ENCODE assay signal across 16 cellular contexts in the genomic region with DNA sequence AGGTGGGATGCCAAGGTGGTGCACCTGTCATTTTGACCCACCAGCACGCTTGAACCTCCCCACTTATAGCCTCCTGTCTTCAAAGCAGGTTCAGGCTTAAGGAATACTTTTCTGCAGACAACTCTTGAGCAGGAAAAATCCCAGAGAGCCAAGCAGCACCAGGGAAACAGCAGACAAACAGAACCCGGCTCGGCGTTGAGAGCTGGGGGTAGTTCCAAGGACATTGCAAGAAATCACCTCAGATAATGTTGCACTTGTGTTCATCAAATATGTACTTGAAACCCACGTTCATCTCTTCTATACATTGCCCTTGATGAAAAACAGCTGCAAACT.
A peak's percentile ranks its signal among the peaks of the same experiment; 100 is the strongest.
DNase-seq lines count a peak whose midpoint lies in the region; ATAC-seq, FAIRE-seq and TF ChIP-seq lines count a peak whose summit lies in the region.
"Had no signal": no experiment of that assay in that cellular context is flagged by ENCODE, and none has a peak within 500 bp of the region (broad histone marks: within the 10 kb centered on the region; RNA-seq: fewer than 3 reads in every experiment).

No MANE protein-coding gene starts in this region.

- H3K9me2 ChIP-seq in hepatocyte (replicated peaks; ENCODE audit: insufficient read depth) = no peaks in the 10 kb centered on the region

- H3K4me1 ChIP-seq in astrocyte (ENCODE audit: insufficient read depth, low read length) (peaks cover 31% of the 10 kb centered on the region), hepatocyte (ENCODE audit: insufficient read depth) (peaks cover 21% of the 10 kb centered on the region), suprapubic skin (peaks cover 34% of the 10 kb centered on the region)

- H3K27me3 Mint-ChIP-seq in HFFc6 (ENCODE audit: insufficient read depth) (no peaks in the 10 kb centered on the region), astrocyte (ENCODE audit: low read depth, unreplicated experiment) (no peaks in the 10 kb centered on the region)
- peaks cover 7 to 14% of the 10 kb centered on the region in 2 donors for H3K27me3 Mint-ChIP-seq in natural killer cell treated with Interleukin-12 subunit alpha and Interleukin-12 subunit beta and Interleukin-15 and Interleukin-18, amount 100 ng/mL, for 72 hours
- H3K27me3 Mint-ChIP-seq: activated CD4-positive, alpha-beta T cell treated with anti-CD3 and anti-CD28 coated beads for 36 hours had no signal

- DNase-seq in HFFc6 = no peak
- DNase-seq in astrocyte (ENCODE audit: low read depth) = no peak
- DNase-seq in hepatocyte (ENCODE audit: low spot score) = no peak
- no peak for DNase-seq in suprapubic skin (ENCODE audit: low spot score in 2 of 2)
- no peak for DNase-seq in natural killer cell treated with Interleukin-12 subunit alpha and Interleukin-12 subunit beta and Interleukin-15 and Interleukin-18, amount 100 ng/mL, for 72 hours (ENCODE audit: low spot score)
- no peak for DNase-seq in H7
- no peak for DNase-seq in GM10266 (ENCODE audit: extremely low spot score)
- DNase-seq: activated CD4-positive, alpha-beta T cell treated with anti-CD3 and anti-CD28 coated beads for 36 hours; activated T-cell treated with anti-CD3 and anti-CD28 coated beads, Interleukin-2, amount 50 U/mL, for 48 hours; DMS 273 treated with DMSO at 0.1 percent for 48 hours; Karpas-422; NCI-H1930; NK-92 treated with Interleukin-12 subunit alpha and Interleukin-12 subunit beta, amount 100 ng/mL, for 24 hours; retina; substantia nigra had no signal

- no peak overlapping the region for H2AFZ ChIP-seq in astrocyte (ENCODE audit: low read depth, low read length)
- H2AFZ ChIP-seq in hepatocyte = no peak overlapping the region

- H3K36me3 Mint-ChIP-seq in HFFc6 (ENCODE audit: low read depth) (peaks cover 10% of the 10 kb centered on the region), astrocyte (ENCODE audit: low read depth, unreplicated experiment) (no peaks in the 10 kb centered on the region)
- no peaks in the 10 kb centered on the region for H3K36me3 Mint-ChIP-seq in natural killer cell treated with Interleukin-12 subunit alpha and Interleukin-12 subunit beta and Interleukin-15 and Interleukin-18, amount 100 ng/mL, for 72 hours

- H3K79me2 ChIP-seq in astrocyte (ENCODE audit: insufficient read depth, low read length) = no peaks in the 10 kb centered on the region
- no peaks in the 10 kb centered on the region for H3K79me2 ChIP-seq in hepatocyte

- peak overlapping the region; percentile 74 for H3K9ac ChIP-seq in astrocyte (ENCODE audit: low read length)

- H3K27ac Mint-ChIP-seq in HFFc6 (peak overlapping the region; percentile 90), astrocyte (ENCODE audit: unreplicated experiment) (peak overlapping the region; percentile 41)
- no peak overlapping the region for H3K27ac Mint-ChIP-seq in natural killer cell treated with Interleukin-12 subunit alpha and Interleukin-12 subunit beta and Interleukin-15 and Interleukin-18, amount 100 ng/mL, for 72 hours
- H3K27ac Mint-ChIP-seq: activated CD4-positive, alpha-beta T cell treated with anti-CD3 and anti-CD28 coated beads for 36 hours had no signal

- peak overlapping the region; percentile 91 for H3K27ac ChIP-seq in astrocyte (ENCODE audit: low read depth, low read length)
- peak overlapping the region; percentile 46 for H3K27ac ChIP-seq in hepatocyte
- H3K27ac ChIP-seq in suprapubic skin = peak overlapping the region; percentile 42

- TF ChIP-seq CTCF in HFFc6 (IDR thresholded peaks at IDR 0.05) (no peak), astrocyte (IDR thresholded peaks at IDR 0.05; ENCODE audit: insufficient read depth, low read depth, low read length) (no peak), hepatocyte (IDR thresholded peaks at IDR 0.05; ENCODE audit: poor library complexity) (no peak), suprapubic skin (IDR thresholded peaks at IDR 0.05) (no peak), GM10266 (IDR thresholded peaks at IDR 0.05; ENCODE audit: control insufficient read depth, insufficient read depth, low read depth, missing control alignments) (no peak)

- no peak for ATAC-seq in natural killer cell treated with Interleukin-12 subunit alpha and Interleukin-12 subunit beta and Interleukin-15 and Interleukin-18, amount 100 ng/mL, for 72 hours
- ATAC-seq in activated CD4-positive, CD25-positive, alpha-beta regulatory T cell treated with anti-CD3 and anti-CD28 coated beads, Interleukin-2, amount 50 U/mL, for 24 hours = no peak
- ATAC-seq: activated CD4-positive, alpha-beta T cell treated with anti-CD3 and anti-CD28 coated beads for 36 hours had no signal

- FAIRE-seq in astrocyte (lab: Jason Lieb, UNC) = no peak

- TF ChIP-seq EP300 in suprapubic skin (IDR thresholded peaks at IDR 0.05) = no peak

- WGBS in hepatocyte (ENCODE audit: low lambda C conversion rate, missing lambda C conversion rate) = 69% methylated on average over 5 of the region's 5 CpGs
- WGBS in suprapubic skin = 37% methylated on average over 5 of the region's 5 CpGs

- H3K4me1 Mint-ChIP-seq in HFFc6 (ENCODE audit: low read depth) = peaks cover 78% of the 10 kb centered on the region
- peaks cover 38% of the 10 kb centered on the region for H3K4me1 Mint-ChIP-seq in astrocyte (ENCODE audit: low read depth, unreplicated experiment)
- H3K4me1 Mint-ChIP-seq in natural killer cell treated with Interleukin-12 subunit alpha and Interleukin-12 subunit beta and Interleukin-15 and Interleukin-18, amount 100 ng/mL, for 72 hours (ENCODE audit: low read depth in 2 of 2) = peaks cover 6 to 9% of the 10 kb centered on the region in 2 donors

- no peaks in the 10 kb centered on the region for H4K20me1 ChIP-seq in astrocyte (ENCODE audit: insufficient read depth, low read length)
- no peaks in the 10 kb centered on the region for H4K20me1 ChIP-seq in hepatocyte (ENCODE audit: insufficient read depth, poor library complexity, severe bottlenecking)

- H3K4me3 Mint-ChIP-seq in HFFc6 = peak overlapping the region; percentile 84
- H3K4me3 Mint-ChIP-seq in astrocyte (ENCODE audit: unreplicated experiment) = no peak overlapping the region
- H3K4me3 Mint-ChIP-seq in natural killer cell treated with Interleukin-12 subunit alpha and Interleukin-12 subunit beta and Interleukin-15 and Interleukin-18, amount 100 ng/mL, for 72 hours = no peak overlapping the region
- H3K4me3 Mint-ChIP-seq: activated CD4-positive, alpha-beta T cell treated with anti-CD3 and anti-CD28 coated beads for 36 hours had no signal

- H3K27me3 ChIP-seq in astrocyte (ENCODE audit: insufficient read depth, low read length) (no peaks in the 10 kb centered on the region), hepatocyte (no peaks in the 10 kb centered on the region), suprapubic skin (no peaks in the 10 kb centered on the region), H7 (ENCODE audit: control insufficient read depth, insufficient read depth, low read length) (no peaks in the 10 kb centered on the region)

- H3K9me3 Mint-ChIP-seq in HFFc6 = no peaks in the 10 kb centered on the region; the same call in 1 of the 2 replicates
- H3K9me3 Mint-ChIP-seq in astrocyte (ENCODE audit: unreplicated experiment) = no peaks in the 10 kb centered on the region
- H3K9me3 Mint-ChIP-seq in natural killer cell treated with Interleukin-12 subunit alpha and Interleukin-12 subunit beta and Interleukin-15 and Interleukin-18, amount 100 ng/mL, for 72 hours = no peaks in the 10 kb centered on the region

- H3K4me2 ChIP-seq in astrocyte (ENCODE audit: low read length) (peak overlapping the region; percentile 68), hepatocyte (peak overlapping the region; percentile 35)

- H3K4me3 ChIP-seq in astrocyte (ENCODE audit: insufficient read depth, low read depth, low read length) = no peak overlapping the region
- H3K4me3 ChIP-seq in hepatocyte = no peak overlapping the region
- no peak overlapping the region for H3K4me3 ChIP-seq in suprapubic skin
- H3K4me3 ChIP-seq in H7 (ENCODE audit: insufficient read depth, low read depth, low read length) = no peak overlapping the region

- H3K36me3 ChIP-seq in astrocyte (ENCODE audit: insufficient read depth, low read length) = no peaks in the 10 kb centered on the region
- no peaks in the 10 kb centered on the region for H3K36me3 ChIP-seq in hepatocyte (replicated peaks; ENCODE audit: insufficient read depth, low read depth)
- no peaks in the 10 kb centered on the region for H3K36me3 ChIP-seq in suprapubic skin
- H3K36me3 ChIP-seq in H7 (replicated peaks; ENCODE audit: control insufficient read depth, insufficient read depth, low read length) = no peaks in the 10 kb centered on the region; the same call in 1 of the 2 replicates

- no peak for TF ChIP-seq POLR2A in suprapubic skin (IDR thresholded peaks at IDR 0.05)

- no peaks in the 10 kb centered on the region for H3K9me3 ChIP-seq in astrocyte (ENCODE audit: insufficient read depth, low read depth, low read length)
- no peaks in the 10 kb centered on the region for H3K9me3 ChIP-seq in hepatocyte (ENCODE audit: low read depth)
- no peaks in the 10 kb centered on the region for H3K9me3 ChIP-seq in suprapubic skin

Comparison
In these comparisons a context has a peak if more than half of its experiments do, and no peak if none do; other contexts are left out.
1. H3K27ac Mint-ChIP-seq: peak in HFFc6 (single experiment) and astrocyte (single experiment); none in natural killer cell treated with Interleukin-12 subunit alpha and Interleukin-12 subunit beta and Interleukin-15 and Interleukin-18, amount 100 ng/mL, for 72 hours (0 of 2).
2. Peak in every context shown above with its lines, with median percentiles within 50 percentile points of each other: H3K27ac ChIP-seq.